Comparison of ENCODE assay signal across 20 cellular contexts in the genomic region with DNA sequence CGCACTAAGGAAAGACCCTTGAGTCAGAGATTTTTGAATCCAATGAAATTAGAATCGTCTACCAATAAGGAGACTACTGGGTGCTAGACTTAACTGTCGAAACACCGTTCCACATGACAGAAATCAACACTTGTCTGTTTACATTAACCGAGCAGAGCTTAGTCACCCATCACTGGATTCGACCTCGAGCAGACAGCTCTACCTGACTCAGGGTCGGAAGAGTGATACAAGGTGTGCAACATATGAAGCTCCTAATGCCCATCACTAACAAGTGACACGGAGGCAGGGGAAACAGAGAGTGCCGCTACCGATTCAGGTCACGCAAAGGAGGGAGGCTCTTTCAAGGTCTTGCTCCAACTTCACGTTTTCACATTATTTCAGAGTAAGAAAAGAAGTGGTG. TPM values are rescaled to one million over a fixed set of nuclear protein-coding genes. Genes with fewer than 3 reads are reported as not detected.
A peak's percentile ranks its signal among the peaks of the same experiment; 100 is the strongest.
DNase-seq lines count a peak whose midpoint lies in the region; ATAC-seq and TF ChIP-seq lines count a peak whose summit lies in the region.
"Had no signal": no experiment of that assay in that cellular context is flagged by ENCODE, and none has a peak within 500 bp of the region (broad histone marks: within the 10 kb centered on the region; RNA-seq: fewer than 3 reads in every experiment).

No MANE protein-coding gene starts in this region.

- H3K36me3 ChIP-seq in WERI-Rb-1 = no peaks in the 10 kb centered on the region; the same call in 1 of the 2 replicates
- H3K36me3 ChIP-seq: MG63 had no signal

- CTCF ChIA-PET in RWPE1 (lab: Yijun Ruan, JAX) = no interaction called here

- H3K9me3 ChIP-seq in WERI-Rb-1 (ENCODE audit: severe bottlenecking) = no peaks in the 10 kb centered on the region
- H3K9me3 ChIP-seq: MG63 had no signal

- peaks cover 0 to 60% (median 19%) of the 10 kb centered on the region in 3 donors for H3K36me3 Mint-ChIP-seq in naive thymus-derived CD8-positive, alpha-beta T cell

- no peaks in the 10 kb centered on the region for H3K27me3 ChIP-seq in WERI-Rb-1 (ENCODE audit: insufficient read depth, low read depth, severe bottlenecking)
- H3K27me3 ChIP-seq: MG63 had no signal

- H3K4me1 Mint-ChIP-seq in naive thymus-derived CD8-positive, alpha-beta T cell = peaks cover 0 to 4% (median 0%) of the 10 kb centered on the region in 4 donors

- POLR2A ChIA-PET in naive thymus-derived CD8-positive, alpha-beta T cell (lab: Charles Lee) = no interaction called here
- POLR2A ChIA-PET in RWPE1 (lab: Yijun Ruan, JAX; ENCODE audit: low non-redundant PET) = no interaction called here

- DNase-seq in DMS53 treated with DMSO at 0.1 percent for 48 hours (lab: John Stamatoyannopoulos, UW; ENCODE audit: unreplicated experiment) (peak; percentile 64), WERI-Rb-1 (peak; percentile 12), kidney tubule cell (ENCODE audit: low spot score) (peak; percentile 63), sciatic nerve (ENCODE audit: low spot score) (peak; percentile 22), RWPE1 (ENCODE audit: low spot score) (no peak), cortex of kidney (lab: John Stamatoyannopoulos, UW) (no peak), GM19238 (ENCODE audit: insufficient read length, low spot score) (no peak)
- no peak for DNase-seq in naive thymus-derived CD8-positive, alpha-beta T cell
- DNase-seq: Calu3; CD4-positive, CD25-positive, alpha-beta regulatory T cell; DMS153; EL; GF-D8; Kasumi-1; MG63; NCI-H1417; NCI-H1694 treated with DMSO at 0.1 percent for 48 hours; NCI-H446; NCI-H69 had no signal

- no peaks in the 10 kb centered on the region for H3K9me3 Mint-ChIP-seq in naive thymus-derived CD8-positive, alpha-beta T cell
- H3K9me3 Mint-ChIP-seq: CD4-positive, CD25-positive, alpha-beta regulatory T cell had no signal

- TF ChIP-seq CTCF in WERI-Rb-1 (IDR thresholded peaks at IDR 0.05; ENCODE audit: low read depth, low read length) = no peak
- no peak for TF ChIP-seq CTCF in RWPE1 (conservative IDR thresholded peaks at IDR 0.05; ENCODE audit: low read depth)

- H3K27me3 Mint-ChIP-seq in naive thymus-derived CD8-positive, alpha-beta T cell = no peaks in the 10 kb centered on the region
- H3K27me3 Mint-ChIP-seq: CD4-positive, CD25-positive, alpha-beta regulatory T cell had no signal

- no peak for ATAC-seq in sciatic nerve
- no peak for ATAC-seq in naive thymus-derived CD8-positive, alpha-beta T cell
- ATAC-seq: SK-N-SH treated with all-trans-retinoic acid at 6 μM for 48 hours had no signal

- H3K4me3 Mint-ChIP-seq in naive thymus-derived CD8-positive, alpha-beta T cell = no peak overlapping the region
- H3K4me3 Mint-ChIP-seq: CD4-positive, CD25-positive, alpha-beta regulatory T cell had no signal

- no peak overlapping the region for H3K27ac ChIP-seq in WERI-Rb-1
- no peak overlapping the region for H3K27ac ChIP-seq in RWPE1

- intact Hi-C loops in sciatic nerve (cut with DNase I) = no loop called here

- no peak overlapping the region for H3K4me3 ChIP-seq in WERI-Rb-1 (ENCODE audit: low read depth, low read length)
- H3K4me3 ChIP-seq: MG63 had no signal

- H3K27ac Mint-ChIP-seq in naive thymus-derived CD8-positive, alpha-beta T cell = no peak overlapping the region
- H3K27ac Mint-ChIP-seq: CD4-positive, CD25-positive, alpha-beta regulatory T cell had no signal

RNA-seq across cellular contexts. Expression of gene FZD5, which starts 54.2 kb away (rescaled TPM):
- 6.3 TPM for total RNA-seq in sciatic nerve
- total RNA-seq in naive thymus-derived CD8-positive, alpha-beta T cell = under 1 TPM; 0.27 to 0.39 TPM
- under 1 TPM in 2 of 3 donors, not detected in 1; 0.02 to 0.13 TPM for polyA plus RNA-seq in naive thymus-derived CD8-positive, alpha-beta T cell

Comparison
In these comparisons a context has a peak if more than half of its experiments do, and no peak if none do; other contexts are left out.
1. DNase-seq: peak in DMS53 treated with DMSO at 0.1 percent for 48 hours (single experiment), WERI-Rb-1 (single experiment), kidney tubule cell (single experiment) and sciatic nerve (single experiment); none in naive thymus-derived CD8-positive, alpha-beta T cell (0 of 10), RWPE1 (single experiment), cortex of kidney (single experiment) and GM19238 (single experiment).